In the genomic region with DNA sequence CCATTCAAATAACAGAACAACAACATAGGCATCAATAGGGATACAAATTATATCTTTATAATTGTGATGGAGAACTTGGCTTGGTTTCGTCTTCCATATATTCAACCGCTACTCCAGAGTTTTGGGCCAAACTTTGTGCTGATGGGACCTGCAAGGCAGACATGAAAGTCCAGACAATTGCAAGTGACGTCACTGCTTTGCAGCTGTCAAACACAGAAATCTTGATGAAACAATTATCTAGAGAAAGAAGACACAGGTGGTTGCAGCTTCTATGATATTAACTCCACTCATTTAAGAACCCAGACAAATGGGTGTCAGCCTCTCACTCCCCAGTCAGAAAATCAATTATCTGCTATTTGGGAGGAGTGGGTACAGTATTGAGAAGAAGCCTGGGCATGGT, we compare ENCODE assay signal across 11 cellular contexts.
"Had no signal": no experiment of that assay in that cellular context is flagged by ENCODE, and none has a peak within 500 bp of the region (broad histone marks: within the 10 kb centered on the region; RNA-seq: fewer than 3 reads in every experiment).

No MANE protein-coding gene starts in this region.

- FAIRE-seq: H1, H54 had no signal

- H3K4me2 ChIP-seq: GM23338 had no signal

- H3K9me3 ChIP-seq: HAP-1 had no signal

- H3K9ac ChIP-seq: GM23248 had no signal

- H3K27ac ChIP-seq: GM23248 had no signal

- ATAC-seq: GM23338, HCT116 had no signal

- DNase-seq: GM23248, GOT3, H7, H9, HCEC 1CT, HFFc6 had no signal

- H2AFZ ChIP-seq: GM23248, GM23338 had no signal

- H3K4me3 ChIP-seq: GM23248, GM23338, HAP-1 had no signal

- H3K36me3 ChIP-seq: HAP-1 had no signal
